Comparison of ENCODE assay signal across 9 cellular contexts in genomic region chr5:179823937-179824744, GRCh38. TPM values are rescaled to one million over a fixed set of nuclear protein-coding genes. Genes with fewer than 3 reads are reported as not detected.
DNase-seq lines count a peak whose midpoint lies in the region; ATAC-seq and TF ChIP-seq lines count a peak whose summit lies in the region.
"Had no signal": no experiment of that assay in that cellular context is flagged by ENCODE, and none has a peak within 500 bp of the region (broad histone marks: within the 10 kb centered on the region; RNA-seq: fewer than 3 reads in every experiment).

No MANE protein-coding gene starts in this region.

- peak overlapping the region; percentile 87 for H3K27ac Mint-ChIP-seq in activated naive CD8-positive, alpha-beta T cell
- no peak overlapping the region for H3K27ac Mint-ChIP-seq in activated naive CD8-positive, alpha-beta T cell treated with anti-CD3 and anti-CD28 coated beads, Interleukin-2, amount 50 U/mL, for 24 hours
- H3K27ac Mint-ChIP-seq: activated naive CD8-positive, alpha-beta T cell treated with anti-CD3 and anti-CD28 coated beads, Interleukin-2, amount 10 ng/mL, durations not matched to agents 7 days and 5 days; GM23338 had no signal

- peak overlapping the region; percentile 42 for H3K4me3 Mint-ChIP-seq in activated naive CD8-positive, alpha-beta T cell
- no peak overlapping the region for H3K4me3 Mint-ChIP-seq in activated naive CD8-positive, alpha-beta T cell treated with anti-CD3 and anti-CD28 coated beads, Interleukin-2, amount 50 U/mL, for 24 hours
- H3K4me3 Mint-ChIP-seq: activated naive CD8-positive, alpha-beta T cell treated with anti-CD3 and anti-CD28 coated beads, Interleukin-2, amount 10 ng/mL, durations not matched to agents 7 days and 5 days had no signal

- H3K4me1 ChIP-seq in thyroid gland = peaks cover 66 to 73% of the 10 kb centered on the region in 2 donors
- H3K4me1 ChIP-seq in body of pancreas = peaks cover 64% of the 10 kb centered on the region

- ATAC-seq in activated naive CD8-positive, alpha-beta T cell treated with anti-CD3 and anti-CD28 coated beads, Interleukin-2, amount 50 U/mL, for 24 hours = no peak
- ATAC-seq in body of pancreas = no peak
- ATAC-seq: GM23338, pancreas had no signal

- no peak for DNase-seq in activated naive CD8-positive, alpha-beta T cell treated with anti-CD3 and anti-CD28 coated beads, Interleukin-2, amount 50 U/mL, for 24 hours
- DNase-seq in fibroblast of the aortic adventitia (ENCODE audit: low read depth) = peak; percentile 7
- no peak for DNase-seq in thyroid gland
- no peak for DNase-seq in body of pancreas
- no peak for DNase-seq in DMS153 treated with DMSO at 0.1 percent for 48 hours (lab: John Stamatoyannopoulos, UW; ENCODE audit: unreplicated experiment)
- DNase-seq: activated naive CD8-positive, alpha-beta T cell treated with anti-CD3 and anti-CD28 coated beads, Interleukin-2, amount 10 ng/mL, durations not matched to agents 7 days and 5 days had no signal

- no peaks in the 10 kb centered on the region for H3K27me3 ChIP-seq in thyroid gland
- H3K27me3 ChIP-seq in body of pancreas = no peaks in the 10 kb centered on the region
- H3K27me3 ChIP-seq: pancreas had no signal

- 89 to 91% methylated on average over 10 to 20 of the region's 22 CpGs for WGBS in thyroid gland, 2 donors
- WGBS in body of pancreas, 2 donors = 79 to 85% methylated on average over 9 to 17 of the region's 22 CpGs

- peaks cover 10% of the 10 kb centered on the region for H3K36me3 Mint-ChIP-seq in activated naive CD8-positive, alpha-beta T cell
- H3K36me3 Mint-ChIP-seq in activated naive CD8-positive, alpha-beta T cell treated with anti-CD3 and anti-CD28 coated beads, Interleukin-2, amount 50 U/mL, for 24 hours (ENCODE audit: low read depth) = peaks cover 50% of the 10 kb centered on the region

- H3K36me3 ChIP-seq in thyroid gland (peaks cover 64 to 76% of the 10 kb centered on the region in 2 donors), body of pancreas (replicated peaks in 1 of 2; ENCODE audit: insufficient read depth in 1 of 2, low read depth in 2 of 2) (peaks cover 14 to 26% of the 10 kb centered on the region in 2 donors)

- H3K4me1 Mint-ChIP-seq in activated naive CD8-positive, alpha-beta T cell (ENCODE audit: low read depth) = peaks cover 48% of the 10 kb centered on the region
- peaks cover 54% of the 10 kb centered on the region for H3K4me1 Mint-ChIP-seq in activated naive CD8-positive, alpha-beta T cell treated with anti-CD3 and anti-CD28 coated beads, Interleukin-2, amount 50 U/mL, for 24 hours

- TF ChIP-seq POLR2A in thyroid gland (IDR thresholded peaks at IDR 0.05) (no peak), body of pancreas (IDR thresholded peaks at IDR 0.05) (no peak)

- H3K27ac ChIP-seq in thyroid gland (peak overlapping the region in 2 of 3 donors; percentile 17 to 72), body of pancreas (peak overlapping the region in 1 of 4 donors; percentile 36)
- H3K27ac ChIP-seq: pancreas had no signal

- intact Hi-C loops in thyroid gland (cut with DNase I) = no loop called here
- intact Hi-C loops in body of pancreas (cut with DNase I) = no loop called here

- H3K9me3 Mint-ChIP-seq in activated naive CD8-positive, alpha-beta T cell (ENCODE audit: low read depth) = no peaks in the 10 kb centered on the region
- H3K9me3 Mint-ChIP-seq in activated naive CD8-positive, alpha-beta T cell treated with anti-CD3 and anti-CD28 coated beads, Interleukin-2, amount 50 U/mL, for 24 hours = no peaks in the 10 kb centered on the region
- H3K9me3 Mint-ChIP-seq: activated naive CD8-positive, alpha-beta T cell treated with anti-CD3 and anti-CD28 coated beads, Interleukin-2, amount 10 ng/mL, durations not matched to agents 7 days and 5 days; GM23338 had no signal

- H3K9me3 ChIP-seq in thyroid gland = no peaks in the 10 kb centered on the region
- H3K9me3 ChIP-seq in body of pancreas = no peaks in the 10 kb centered on the region
- H3K9me3 ChIP-seq: pancreas had no signal

- H3K27me3 Mint-ChIP-seq in activated naive CD8-positive, alpha-beta T cell = no peaks in the 10 kb centered on the region
- H3K27me3 Mint-ChIP-seq in activated naive CD8-positive, alpha-beta T cell treated with anti-CD3 and anti-CD28 coated beads, Interleukin-2, amount 50 U/mL, for 24 hours = no peaks in the 10 kb centered on the region
- H3K27me3 Mint-ChIP-seq: activated naive CD8-positive, alpha-beta T cell treated with anti-CD3 and anti-CD28 coated beads, Interleukin-2, amount 10 ng/mL, durations not matched to agents 7 days and 5 days had no signal

- TF ChIP-seq CTCF in fibroblast of the aortic adventitia (IDR thresholded peaks at IDR 0.05; ENCODE audit: insufficient read depth, low read length) (no peak), thyroid gland (IDR thresholded peaks at IDR 0.05) (no peak), body of pancreas (IDR thresholded peaks at IDR 0.05) (no peak)

- H3K4me3 ChIP-seq in fibroblast of the aortic adventitia (ENCODE audit: low read depth, low read length) (peak overlapping the region; percentile 95), thyroid gland (replicated peaks in 1 of 3) (peak overlapping the region in 1 of 3 donors; percentile 7), body of pancreas (no peak overlapping the region)
- H3K4me3 ChIP-seq: GM23338 had no signal

RNA-seq across cellular contexts. Expression of gene SQSTM1, which starts 3.4 kb away (rescaled TPM):
- total RNA-seq in fibroblast of the aortic adventitia (ENCODE audit: low replicate concordance) = 596 and 1,869 TPM in 2 replicates
- 1,000 to 10,000 TPM in 1 of 4 donors, 100 to 1,000 TPM in 3; 649 to 1,146 (median 971) TPM for total RNA-seq in thyroid gland
- 100 to 1,000 TPM; 249 to 606 TPM for total RNA-seq in body of pancreas

RNA-seq across cellular contexts. Expression of gene MGAT4B, which starts 17.5 kb away (rescaled TPM):
- total RNA-seq in fibroblast of the aortic adventitia (ENCODE audit: low replicate concordance) (106 and 141 TPM in 2 replicates), thyroid gland (100 to 1,000 TPM in 2 of 4 donors, 10 to 100 TPM in 2; 83.6 to 108 (median 102) TPM), body of pancreas (10 to 100 TPM; 89.0 to 90.0 TPM)

RNA-seq across cellular contexts. Expression of gene LTC4S, which starts 30.4 kb away (rescaled TPM):
- total RNA-seq in fibroblast of the aortic adventitia (ENCODE audit: low replicate concordance) = 1.5 and 3.3 TPM in 2 replicates
- total RNA-seq in thyroid gland = 10 to 100 TPM in 2 of 4 donors, 1 to 10 TPM in 2; 6.4 to 28.2 (median 15.9) TPM
- 10 to 100 TPM; 10.6 to 16.2 TPM for total RNA-seq in body of pancreas

RNA-seq across cellular contexts. Expression of gene MRNIP, which starts 34.5 kb away (rescaled TPM):
- 3.5 and 11.0 TPM in 2 replicates for total RNA-seq in fibroblast of the aortic adventitia (ENCODE audit: low replicate concordance)
- total RNA-seq in thyroid gland = 10 to 100 TPM; 37.1 to 68.2 (median 52.1) TPM
- 10 to 100 TPM; 23.4 to 34.8 TPM for total RNA-seq in body of pancreas
